26 cellular contexts compared by ENCODE assay signal in the genomic region with DNA sequence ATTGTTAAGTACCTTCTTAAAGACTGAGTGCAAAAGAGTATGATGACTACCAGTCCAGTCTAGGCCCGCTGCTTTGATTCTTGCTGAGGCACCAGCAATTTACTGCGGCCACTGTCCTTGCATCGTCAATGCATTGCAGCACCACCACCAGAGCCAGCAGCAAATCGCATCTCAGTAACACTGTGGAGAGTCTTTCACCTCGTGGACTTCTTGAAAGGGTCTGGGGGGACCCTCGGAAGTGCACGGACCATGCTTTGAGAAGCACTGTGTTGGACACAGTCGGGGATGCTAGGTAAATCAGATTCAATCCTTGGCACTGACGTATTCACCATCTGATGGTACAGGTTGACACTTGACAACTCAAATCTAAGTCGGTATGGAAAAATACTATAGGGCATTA.
"Had no signal": no experiment of that assay in that cellular context is flagged by ENCODE, and none has a peak within 500 bp of the region (broad histone marks: within the 10 kb centered on the region; RNA-seq: fewer than 3 reads in every experiment).

No MANE protein-coding gene starts in this region.

- ATAC-seq: naive thymus-derived CD8-positive, alpha-beta T cell; psoas muscle; right cardiac atrium; stimulated activated memory B cell treated with anti-CD40 and anti-IgM and Interleukin-4, amounts not matched to agents 10 μg/mL and 1 μg/mL and 100 μg/mL, for 72 hours; stimulated activated naive CD8-positive, alpha-beta T cell treated with anti-CD3 and anti-CD28 coated beads, Interleukin-15, amount 100 ng/mL, for 72 hours; stimulated activated naive CD8-positive, alpha-beta T cell treated with anti-CD3 and anti-CD28 coated beads, Interleukin-15, Interleukin-2, amounts not matched to agents 100 U/mL and 50 U/mL, for 24 hours; upper lobe of right lung had no signal

- DNase-seq: naive B cell; naive thymus-derived CD8-positive, alpha-beta T cell; nephron progenitor cell; occipital lobe; psoas muscle; right cardiac atrium; sigmoid colon; small intestine; stimulated activated CD4-positive, alpha-beta T cell treated with anti-CD3 and anti-CD28 coated beads, Interleukin-15, amount 100 ng/mL, for 24 hours; stimulated activated CD4-positive, alpha-beta T cell treated with anti-CD3 and anti-CD28 coated beads, Interleukin-2, amount 100 ng/mL, for 24 hours; stimulated activated CD4-positive, alpha-beta T cell treated with anti-CD3 and anti-CD28 coated beads, Interleukin-2, amount 100 ng/mL, for 48 hours; stimulated activated CD4-positive, alpha-beta T cell treated with anti-CD3 and anti-CD28 coated beads, Interleukin-4, amount 100 ng/mL, for 24 hours; stimulated activated CD8-positive, alpha-beta memory T cell treated with anti-CD3 and anti-CD28 coated beads, Interleukin-4, amount 100 ng/mL, for 48 hours; stimulated activated naive CD4-positive, alpha-beta T cell; stimulated activated naive CD8-positive, alpha-beta T cell treated with anti-CD3 and anti-CD28 coated beads, Interleukin-15, amount 100 ng/mL, for 72 hours; stimulated activated naive CD8-positive, alpha-beta T cell treated with anti-CD3 and anti-CD28 coated beads, Interleukin-15, Interleukin-2, amounts not matched to agents 100 U/mL and 50 U/mL, for 24 hours; substantia nigra; testis; transverse colon; upper lobe of right lung had no signal

- H3K27ac ChIP-seq: ovary, parathyroid adenoma, psoas muscle, sigmoid colon, suprapubic skin, testis, tibial artery, transverse colon, upper lobe of right lung had no signal

- H3K9me3 ChIP-seq: ovary, psoas muscle, sigmoid colon, suprapubic skin, testis, tibial artery, transverse colon, upper lobe of right lung, uterus had no signal

- H3K36me3 ChIP-seq: ovary, sigmoid colon, suprapubic skin, tibial artery, transverse colon, upper lobe of right lung, uterus had no signal

- H3K27me3 ChIP-seq: ovary, sigmoid colon, suprapubic skin, testis, tibial artery, transverse colon, upper lobe of right lung, uterus had no signal

- H3K4me3 ChIP-seq: ovary, psoas muscle, sigmoid colon, suprapubic skin, testis, tibial artery, transverse colon, upper lobe of right lung, uterus had no signal

- H3K4me1 ChIP-seq: parathyroid adenoma, psoas muscle, suprapubic skin, testis, tibial artery, transverse colon, upper lobe of right lung, uterus had no signal
